ENCODE assay signal across 26 cellular contexts in genomic region chr14:101604935-101605767, GRCh38. TPM values are rescaled to one million over a fixed set of nuclear protein-coding genes. Genes with fewer than 3 reads are reported as not detected.
DNase-seq lines count a peak whose midpoint lies in the region; ATAC-seq and TF ChIP-seq lines count a peak whose summit lies in the region.
"Had no signal": no experiment of that assay in that cellular context is flagged by ENCODE, and none has a peak within 500 bp of the region (broad histone marks: within the 10 kb centered on the region; RNA-seq: fewer than 3 reads in every experiment).

No MANE protein-coding gene starts in this region.

- TF ChIP-seq CTCF in heart right ventricle (IDR thresholded peaks at IDR 0.05) (no peak), transverse colon (IDR thresholded peaks at IDR 0.05) (no peak), gastroesophageal sphincter (IDR thresholded peaks at IDR 0.05) (no peak)

- ATAC-seq in activated CD4-positive, CD25-positive, alpha-beta regulatory T cell treated with anti-CD3 and anti-CD28 coated beads, Interleukin-2, amount 50 U/mL, for 24 hours, result no peak
- ATAC-seq in right cardiac atrium (no peak), heart right ventricle (no peak), left lobe of liver (no peak), gastroesophageal sphincter (no peak)
- ATAC-seq: effector memory CD8-positive, alpha-beta T cell; esophagus mucosa; foreskin keratinocyte had no signal

- no peak overlapping the region for H3K4me3 ChIP-seq in right cardiac atrium (ENCODE audit: low read length)
- no peak overlapping the region for H3K4me3 ChIP-seq in heart right ventricle
- no peak overlapping the region for H3K4me3 ChIP-seq in transverse colon
- H3K4me3 ChIP-seq in gastroesophageal sphincter, result no peak overlapping the region
- H3K4me3 ChIP-seq: neural progenitor cell, prostate gland had no signal

- intact Hi-C loops in right cardiac atrium (cut with DNase I) (no loop called here), heart right ventricle (cut with DNase I) (loop anchor here in 1 of 10 donors (5.0 kb wide), 1 partner anchor 1733 kb away; no protein-coding TSS in a partner anchor), transverse colon (cut with DNase I; ENCODE audit: low total_unique reads) (no loop called here)

- H3K9me3 ChIP-seq in right cardiac atrium (ENCODE audit: control insufficient read depth, low read length) (no peaks in the 10 kb centered on the region), heart right ventricle (no peaks in the 10 kb centered on the region), transverse colon (no peaks in the 10 kb centered on the region), gastroesophageal sphincter (no peaks in the 10 kb centered on the region)
- H3K9me3 ChIP-seq: prostate gland had no signal

- peak; percentile 17 for DNase-seq in activated CD4-positive, CD25-positive, alpha-beta regulatory T cell treated with anti-CD3 and anti-CD28 coated beads, Interleukin-2, amount 50 U/mL, for 72 hours
- DNase-seq in right cardiac atrium (peak in 2 of 3 donors; percentile 18 to 21), heart right ventricle (no peak), left lobe of liver (ENCODE audit: low spot score) (peak; percentile 28), transverse colon (peak; percentile 1), NCI-H2081 treated with DMSO at 0.1 percent for 48 hours (lab: John Stamatoyannopoulos, UW) (no peak)
- DNase-seq: activated CD4-positive, CD25-positive, alpha-beta regulatory T cell; anterior cingulate cortex; cortex of kidney; effector memory CD8-positive, alpha-beta T cell; foreskin keratinocyte; NCI-H1092 treated with DMSO at 0.1 percent for 48 hours; NCI-H187 treated with DMSO at 0.1 percent for 48 hours; NCI-H526 treated with DMSO at 0.1 percent for 48 hours; SHP77 treated with DMSO at 0.1 percent for 48 hours; SW 1271; T1000 had no signal

- WGBS in right cardiac atrium, result 85% methylated on average over 11 of the region's 11 CpGs
- 87 to 88% methylated on average over 11 of the region's 11 CpGs for WGBS in heart right ventricle, 2 donors
- WGBS in transverse colon (ENCODE audit: low coverage in 1 of 2), 2 donors, result 68 to 83% methylated on average over 1 to 11 of the region's 11 CpGs
- WGBS in gastroesophageal sphincter (ENCODE audit: low coverage in 1 of 2), 2 donors, result 66 to 88% methylated on average over 4 to 10 of the region's 11 CpGs

- TF ChIP-seq POLR2A in transverse colon (IDR thresholded peaks at IDR 0.05), result no peak
- TF ChIP-seq POLR2A in gastroesophageal sphincter (IDR thresholded peaks at IDR 0.05), result no peak

- H3K27me3 ChIP-seq in right cardiac atrium (ENCODE audit: control insufficient read depth, insufficient read depth), result no peaks in the 10 kb centered on the region
- H3K27me3 ChIP-seq in heart right ventricle, result peaks cover 0 to 53% (median 36%) of the 10 kb centered on the region in 7 donors
- H3K27me3 ChIP-seq in transverse colon, result peaks cover 31% of the 10 kb centered on the region
- H3K27me3 ChIP-seq in gastroesophageal sphincter, result peaks cover 44% of the 10 kb centered on the region

- TF ChIP-seq EP300 in transverse colon (IDR thresholded peaks at IDR 0.05; ENCODE audit: low read depth), result no peak
- TF ChIP-seq EP300 in gastroesophageal sphincter (IDR thresholded peaks at IDR 0.05), result no peak

- no peaks in the 10 kb centered on the region for H3K4me1 ChIP-seq in right cardiac atrium (ENCODE audit: control insufficient read depth, insufficient read depth, low read length)
- no peaks in the 10 kb centered on the region for H3K4me1 ChIP-seq in heart right ventricle
- H3K4me1 ChIP-seq in transverse colon, result no peaks in the 10 kb centered on the region
- no peaks in the 10 kb centered on the region for H3K4me1 ChIP-seq in gastroesophageal sphincter
- H3K4me1 ChIP-seq: foreskin keratinocyte, neural progenitor cell, prostate gland had no signal

- no peak overlapping the region for H3K27ac ChIP-seq in right cardiac atrium (ENCODE audit: low read length)
- no peak overlapping the region for H3K27ac ChIP-seq in heart right ventricle
- no peak overlapping the region for H3K27ac ChIP-seq in transverse colon
- H3K27ac ChIP-seq in gastroesophageal sphincter, result no peak overlapping the region
- H3K27ac ChIP-seq: 22Rv1, foreskin keratinocyte, neural progenitor cell, prostate gland had no signal

- in situ Hi-C loops in transverse colon (cut with MboI; ENCODE audit: low pct_ligation_motif_present in 1 of 4, low pct_unique_long_range_greater_than_20kb in 1 of 4, low sequenced_read_pairs in 3 of 4), result no loop called here

- H3K36me3 ChIP-seq in heart right ventricle (no peaks in the 10 kb centered on the region), transverse colon (no peaks in the 10 kb centered on the region), gastroesophageal sphincter (no peaks in the 10 kb centered on the region)
- H3K36me3 ChIP-seq: neural progenitor cell, prostate gland had no signal

RNA-seq across cellular contexts. Expression of gene DIO3, which starts 43.9 kb away (rescaled TPM):
- under 1 TPM in 1 of 4 donors, not detected in 3; 0.17 TPM for total RNA-seq in right cardiac atrium
- polyA plus RNA-seq in right cardiac atrium, result 0.34 TPM
- total RNA-seq in heart right ventricle, result under 1 TPM in 2 of 10 donors, not detected in 8; 0.21 to 0.33 TPM
- polyA plus RNA-seq in heart right ventricle, result under 1 TPM; 0.15 to 0.28 TPM
- 0.13 TPM for total RNA-seq in left lobe of liver
- total RNA-seq in transverse colon, result 1 to 10 TPM in 3 of 4 donors, not detected in 1; 1.2 to 2.9 (median 1.4) TPM
- total RNA-seq in gastroesophageal sphincter, result 1 to 10 TPM in 2 of 4 donors, under 1 TPM in 2; 0.52 to 2.6 (median 1.2) TPM
- total RNA-seq: activated CD8-positive, alpha-beta memory T cell treated with anti-CD3 and anti-CD28 coated beads for 36 hours; foreskin keratinocyte; M059J had no signal
- polyA plus RNA-seq: CD14-positive monocyte, foreskin keratinocyte had no signal

Comparison
In these comparisons a context has a peak if more than half of its experiments do, and no peak if none do; other contexts are left out.
1. DNase-seq: peak in activated CD4-positive, CD25-positive, alpha-beta regulatory T cell treated with anti-CD3 and anti-CD28 coated beads, Interleukin-2, amount 50 U/mL, for 72 hours (single experiment), right cardiac atrium (2 of 3), left lobe of liver (single experiment) and transverse colon (single experiment); none in heart right ventricle (0 of 2) and NCI-H2081 treated with DMSO at 0.1 percent for 48 hours (single experiment).